In the genomic region with DNA sequence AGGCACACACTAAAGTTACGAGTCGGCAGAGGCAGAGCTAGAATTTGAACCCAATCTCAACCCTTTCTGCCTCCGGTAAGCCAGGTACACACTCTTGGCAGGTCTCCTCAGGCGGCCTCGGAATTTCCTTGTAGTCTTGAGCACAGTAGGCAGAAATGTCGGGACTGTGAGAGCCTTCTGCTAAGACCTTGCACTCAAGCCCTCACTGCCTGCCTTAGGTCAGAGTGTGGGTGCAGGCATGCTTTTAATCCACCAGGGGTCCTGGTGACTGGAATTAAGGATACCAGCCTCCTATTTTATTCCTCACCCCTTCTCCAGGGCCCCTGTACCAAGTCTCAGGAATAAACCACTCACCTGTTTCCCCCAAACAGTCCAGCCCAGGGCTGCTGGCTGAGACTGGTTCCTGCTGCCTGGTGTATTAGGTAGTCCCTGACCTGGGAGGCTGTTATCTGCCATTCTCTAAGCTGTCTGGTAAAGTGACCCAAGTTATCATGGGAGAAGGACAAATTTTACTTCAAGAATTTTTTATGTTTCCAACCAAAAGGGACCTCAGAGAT, we compare ENCODE assay signal across 8 cellular contexts. TPM values are rescaled to one million over a fixed set of nuclear protein-coding genes. Genes with fewer than 3 reads are reported as not detected.
DNase-seq lines count a peak whose midpoint lies in the region; TF ChIP-seq lines count a peak whose summit lies in the region.

No MANE protein-coding gene starts in this region.

- H3K27me3 ChIP-seq in mononuclear cell (ENCODE audit: insufficient read depth, low read length) (no peaks in the 10 kb centered on the region), stomach smooth muscle (ENCODE audit: control insufficient read depth in 1 of 2, insufficient read depth in 2 of 2, low read length in 2 of 2) (no peaks in the 10 kb centered on the region)

- DNase-seq in NOMO-1 (lab: John Stamatoyannopoulos, UW; ENCODE audit: unreplicated experiment in 2 of 2) (peak; percentile 1 to 9), NOMO-1 treated with dmso at 0.1 percent for 144 hours (lab: John Stamatoyannopoulos, UW; ENCODE audit: unreplicated experiment) (no peak), HFF-Myc (ENCODE audit: extremely low read depth, low read depth) (no peak), NCI-H1105 (lab: John Stamatoyannopoulos, UW) (peak; percentile 37)
- peak; percentile 25 for DNase-seq in effector CD4-positive, alpha-beta T cell

- H3K4me3 ChIP-seq in HFF-Myc (replicated peaks; ENCODE audit: low read depth, low read length) (peak overlapping the region; percentile 98), mononuclear cell (ENCODE audit: low read length) (peak overlapping the region; percentile 75), stomach smooth muscle (ENCODE audit: low read length in 2 of 2) (peak overlapping the region; percentile 87 to 98)

- peak overlapping the region; percentile 81 to 90 for H3K9ac ChIP-seq in stomach smooth muscle (ENCODE audit: low read length in 2 of 2)

- TF ChIP-seq CTCF in HFF-Myc (IDR thresholded peaks at IDR 0.05; ENCODE audit: low read depth, low read length, missing control alignments) (peak; percentile 54), VCaP (conservative IDR thresholded peaks at IDR 0.05) (peak; percentile 74)

- H3K4me1 ChIP-seq in mononuclear cell (ENCODE audit: insufficient read depth, low read length) (peaks cover 19% of the 10 kb centered on the region), stomach smooth muscle (ENCODE audit: control insufficient read depth, insufficient read depth, low read length) (peaks cover 49% of the 10 kb centered on the region)

- no peaks in the 10 kb centered on the region for H3K9me3 ChIP-seq in mononuclear cell (ENCODE audit: low read depth, low read length)
- no peaks in the 10 kb centered on the region for H3K9me3 ChIP-seq in stomach smooth muscle (ENCODE audit: control insufficient read depth in 2 of 2, low read length in 2 of 2)

- peaks cover 10 to 11% of the 10 kb centered on the region in 2 donors for H3K36me3 ChIP-seq in stomach smooth muscle (ENCODE audit: control insufficient read depth in 2 of 2, insufficient read depth in 2 of 2, low read length in 2 of 2)

- H3K27ac ChIP-seq in VCaP (peak overlapping the region; percentile 89), stomach smooth muscle (ENCODE audit: low read length) (peak overlapping the region; percentile 62)

RNA-seq across cellular contexts. Expression of gene ATP6V1F, which starts 0.9 kb away (rescaled TPM):
- total RNA-seq in mononuclear cell: 87.9 TPM

RNA-seq across cellular contexts. Expression of gene FLNC, which starts 33.3 kb away (rescaled TPM):
- under 0.01 TPM for total RNA-seq in mononuclear cell

RNA-seq across cellular contexts. Expression of gene KCP, which starts 47.0 kb away (rescaled TPM):
- total RNA-seq in mononuclear cell: 0.10 TPM

Comparison
In these comparisons a context has a peak if more than half of its experiments do, and no peak if none do; other contexts are left out.
1. DNase-seq: peak in NOMO-1 (2 of 2), NCI-H1105 (single experiment) and effector CD4-positive, alpha-beta T cell (single experiment); none in NOMO-1 treated with dmso at 0.1 percent for 144 hours (single experiment) and HFF-Myc (single experiment).
2. Peak in every context shown above with its lines, with median percentiles within 50 percentile points of each other: H3K4me3 ChIP-seq.